In the genomic region with DNA sequence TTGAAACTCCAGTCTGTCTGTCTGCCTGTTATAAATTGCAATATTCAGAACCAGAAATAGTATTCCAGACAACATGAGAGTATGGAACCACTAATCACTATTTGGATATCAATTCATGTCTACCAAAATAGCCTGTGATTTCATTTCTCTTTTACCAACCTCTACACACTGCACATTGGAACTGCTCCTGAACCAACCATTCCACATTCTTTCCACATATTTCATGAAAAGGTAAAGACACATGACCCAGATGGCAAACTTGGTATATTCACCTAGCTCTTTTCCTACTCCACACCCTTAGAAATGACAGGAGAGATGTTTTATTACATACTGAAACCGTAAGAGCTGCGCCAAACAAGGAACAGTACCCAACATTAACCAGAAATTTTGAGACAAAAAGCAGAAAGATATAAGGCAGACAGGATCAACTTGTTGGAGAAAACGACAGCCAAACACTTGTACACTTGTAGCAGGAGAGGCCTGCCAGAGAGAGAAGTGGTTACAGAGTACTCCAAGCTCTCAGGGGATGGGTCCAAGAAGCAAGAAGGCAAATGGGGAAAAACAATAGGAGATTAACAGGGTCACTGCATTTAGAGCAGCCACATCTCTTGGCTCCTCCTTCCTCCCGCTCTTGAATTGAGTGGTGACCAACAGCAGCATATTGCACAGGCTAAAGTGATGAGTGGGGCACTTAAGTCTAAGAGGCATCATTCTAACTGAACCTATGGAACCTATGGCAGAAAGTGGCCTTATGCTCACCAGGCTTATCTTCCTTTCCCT, we compare ENCODE assay signal across 21 cellular contexts.
"Had no signal": no experiment of that assay in that cellular context is flagged by ENCODE, and none has a peak within 500 bp of the region (broad histone marks: within the 10 kb centered on the region; RNA-seq: fewer than 3 reads in every experiment).

No MANE protein-coding gene starts in this region.

- H3K4me1 Mint-ChIP-seq: activated naive CD4-positive, alpha-beta T cell treated with anti-CD3 and anti-CD28 coated beads, Interleukin-2, amount 10 ng/mL, durations not matched to agents 7 days and 5 days; immature natural killer cell had no signal

- H3K79me2 ChIP-seq: parathyroid adenoma had no signal

- H3K4me1 ChIP-seq: colonic mucosa, esophagus squamous epithelium, parathyroid adenoma, sigmoid colon, spleen, stomach, uterus had no signal

- H3K27ac ChIP-seq: colonic mucosa, esophagus squamous epithelium, parathyroid adenoma, sigmoid colon, spleen, stomach, thoracic aorta, uterus had no signal

- DNase-seq: activated CD4-positive, alpha-beta T cell treated with anti-CD3 and anti-CD28 coated beads, Interleukin-2, amount 50 U/mL, for 4 hours; activated CD4-positive, CD25-positive, alpha-beta regulatory T cell treated with anti-CD3 and anti-CD28 coated beads, Interleukin-2, amount 50 U/mL, for 72 hours; activated naive CD4-positive, alpha-beta T cell treated with anti-CD3 and anti-CD28 coated beads, Interleukin-2, amount 10 ng/mL, durations not matched to agents 7 days and 5 days; central memory CD4-positive, alpha-beta T cell; colonic mucosa; esophagus squamous epithelium; glutamatergic neuron; immature natural killer cell; left cardiac atrium; mucosa of descending colon; naive thymus-derived CD4-positive, alpha-beta T cell; sigmoid colon; spleen; stimulated activated CD4-positive, alpha-beta T cell treated with anti-CD3 and anti-CD28 coated beads, Interleukin-1b, Interleukin-23, amount 100 ng/mL, for 48 hours; stomach; T-helper 1 cell; T1000; uterus had no signal

- H3K4me3 Mint-ChIP-seq: activated naive CD4-positive, alpha-beta T cell treated with anti-CD3 and anti-CD28 coated beads, Interleukin-2, amount 10 ng/mL, durations not matched to agents 7 days and 5 days; immature natural killer cell; naive thymus-derived CD4-positive, alpha-beta T cell had no signal

- H2AFZ ChIP-seq: parathyroid adenoma had no signal

- H3K27me3 ChIP-seq: colonic mucosa, esophagus squamous epithelium, sigmoid colon, spleen, uterus had no signal

- H3K36me3 ChIP-seq: colonic mucosa, esophagus squamous epithelium, sigmoid colon, spleen, stomach, thoracic aorta, uterus had no signal

- H3K4me3 ChIP-seq: colonic mucosa, esophagus squamous epithelium, mucosa of descending colon, sigmoid colon, spleen, stomach, thoracic aorta, uterus had no signal

- H3K27ac Mint-ChIP-seq: activated naive CD4-positive, alpha-beta T cell treated with anti-CD3 and anti-CD28 coated beads, Interleukin-2, amount 10 ng/mL, durations not matched to agents 7 days and 5 days; activated T-helper 2 cell treated with anti-CD3 and anti-CD28 coated beads, Interferon-gamma antibody, Interleukin-2, Interleukin-4, amounts not matched to agents 10 μg/mL and 5 μg/mL and 100 μg/mL, durations not matched to agents 14 hours and 24 hours and 36 hours; immature natural killer cell; naive thymus-derived CD4-positive, alpha-beta T cell had no signal

- H3K9me3 ChIP-seq: colonic mucosa, esophagus squamous epithelium, mucosa of descending colon, sigmoid colon, stomach, thoracic aorta, uterus had no signal

- H3K36me3 Mint-ChIP-seq: activated naive CD4-positive, alpha-beta T cell treated with anti-CD3 and anti-CD28 coated beads, Interleukin-2, amount 10 ng/mL, durations not matched to agents 7 days and 5 days; immature natural killer cell had no signal

- H3K9ac ChIP-seq: parathyroid adenoma had no signal
